17 cellular contexts compared by ENCODE assay signal in the genomic region with DNA sequence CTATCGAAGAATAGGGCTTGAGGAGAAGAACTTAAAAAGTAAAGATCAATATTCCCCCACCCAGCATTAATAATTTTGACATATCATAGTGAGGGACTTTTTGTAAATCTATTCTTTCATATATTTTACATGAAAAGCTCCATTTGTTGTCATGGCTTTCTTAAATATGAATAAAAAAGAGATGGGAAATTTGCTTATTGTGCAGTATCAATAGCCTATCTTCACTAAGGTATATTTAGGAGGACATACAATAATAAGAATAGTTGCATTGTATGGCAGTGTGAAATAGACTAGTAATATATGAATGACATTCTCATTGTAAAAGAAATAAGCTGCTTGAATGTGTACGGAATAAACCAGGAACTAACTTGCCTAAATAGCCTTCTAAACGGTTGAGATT.
"Had no signal": no experiment of that assay in that cellular context is flagged by ENCODE, and none has a peak within 500 bp of the region (broad histone marks: within the 10 kb centered on the region; RNA-seq: fewer than 3 reads in every experiment).

No MANE protein-coding gene starts in this region.

- H3K4me3 Mint-ChIP-seq: activated T-helper 17 cell treated with anti-CD3 and anti-CD28 coated beads, Interleukin-2, amount 50 U/mL, for 72 hours; naive thymus-derived CD4-positive, alpha-beta T cell had no signal

- FAIRE-seq: islet of Langerhans had no signal

- H3K9ac ChIP-seq: parathyroid adenoma had no signal

- ATAC-seq: left lobe of liver; naive thymus-derived CD4-positive, alpha-beta T cell had no signal

- H3K36me3 Mint-ChIP-seq: naive thymus-derived CD4-positive, alpha-beta T cell had no signal

- H3K9me3 ChIP-seq: mucosa of descending colon, tibial artery, uterus had no signal

- H3K4me1 ChIP-seq: uterus had no signal

- H3K36me3 ChIP-seq: brain microvascular endothelial cell, tibial artery, uterus had no signal

- H3K4me3 ChIP-seq: mucosa of descending colon, tibial artery, uterus had no signal

- H2AFZ ChIP-seq: parathyroid adenoma had no signal

- H3K27me3 Mint-ChIP-seq: activated T-helper 17 cell treated with anti-CD3 and anti-CD28 coated beads, Interleukin-2, amount 50 U/mL, for 72 hours; naive thymus-derived CD4-positive, alpha-beta T cell had no signal

- H3K27ac ChIP-seq: brain microvascular endothelial cell, parathyroid adenoma, tibial artery, uterus had no signal

- H3K27ac Mint-ChIP-seq: activated T-helper 17 cell treated with anti-CD3 and anti-CD28 coated beads, Interleukin-2, amount 50 U/mL, for 72 hours had no signal

- DNase-seq: activated CD4-positive, alpha-beta T cell treated with anti-CD3 and anti-CD28 coated beads, Interleukin-2, amount 50 U/mL, for 48 hours; activated CD4-positive, CD25-positive, alpha-beta regulatory T cell treated with anti-CD3 and anti-CD28 coated beads, Interleukin-2, amount 50 U/mL, for 72 hours; activated naive CD4-positive, alpha-beta T cell treated with Interleukin-2 at 50 U/mL for 16 hours; anterior cingulate cortex; brain microvascular endothelial cell; cerebellar nuclear complex; effector memory CD4-positive, alpha-beta T cell; foreskin melanocyte; mucosa of descending colon; naive thymus-derived CD4-positive, alpha-beta T cell; stimulated activated CD4-positive, alpha-beta T cell treated with anti-CD3 and anti-CD28 coated beads, Interleukin-2, amount 100 ng/mL, for 48 hours; tibial artery; uterus had no signal

- H3K27me3 ChIP-seq: brain microvascular endothelial cell, tibial artery, uterus had no signal

- H3K9me3 Mint-ChIP-seq: activated T-helper 17 cell treated with anti-CD3 and anti-CD28 coated beads, Interleukin-2, amount 50 U/mL, for 72 hours; naive thymus-derived CD4-positive, alpha-beta T cell had no signal

- H3K79me2 ChIP-seq: parathyroid adenoma had no signal
